8 cellular contexts compared by ENCODE assay signal in the genomic region with DNA sequence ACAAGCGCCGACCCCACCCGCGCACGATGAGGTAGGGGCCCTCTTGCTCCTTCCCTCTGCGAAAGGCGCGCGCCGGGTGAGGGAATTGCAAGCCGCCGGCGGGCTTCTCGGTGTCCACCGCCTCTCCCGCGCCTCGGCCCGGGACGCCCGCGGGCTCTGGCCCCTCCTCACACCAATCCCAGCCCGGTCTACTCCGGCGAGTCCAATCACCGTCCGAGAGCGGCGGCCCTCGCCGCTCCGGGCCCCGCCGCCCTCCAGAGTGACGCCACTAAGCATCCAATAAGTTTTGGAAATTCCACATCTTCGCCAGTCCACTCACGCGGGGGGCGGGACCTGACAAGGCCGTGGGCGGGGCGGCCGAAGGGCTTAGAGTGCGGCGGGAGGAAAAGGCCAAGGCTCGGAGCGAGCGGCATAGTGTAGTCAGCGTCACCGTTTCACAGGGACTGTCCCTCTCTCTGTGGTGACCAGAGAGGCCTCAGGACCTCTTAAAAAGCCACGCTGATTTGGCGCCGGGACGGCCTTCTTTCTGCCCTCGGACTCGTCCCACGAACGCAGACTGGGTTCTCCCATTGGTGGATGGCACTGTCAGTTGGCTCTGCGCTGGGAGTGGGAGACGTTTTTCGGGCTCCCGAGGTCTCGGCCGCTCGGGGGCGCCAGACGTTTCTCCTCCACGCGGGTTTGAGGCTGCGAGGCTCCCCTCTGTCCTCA. TPM values are rescaled to one million over a fixed set of nuclear protein-coding genes. Genes with fewer than 3 reads are reported as not detected.
DNase-seq lines count a peak whose midpoint lies in the region; ATAC-seq, FAIRE-seq and TF ChIP-seq lines count a peak whose summit lies in the region.

A gene with protein sequence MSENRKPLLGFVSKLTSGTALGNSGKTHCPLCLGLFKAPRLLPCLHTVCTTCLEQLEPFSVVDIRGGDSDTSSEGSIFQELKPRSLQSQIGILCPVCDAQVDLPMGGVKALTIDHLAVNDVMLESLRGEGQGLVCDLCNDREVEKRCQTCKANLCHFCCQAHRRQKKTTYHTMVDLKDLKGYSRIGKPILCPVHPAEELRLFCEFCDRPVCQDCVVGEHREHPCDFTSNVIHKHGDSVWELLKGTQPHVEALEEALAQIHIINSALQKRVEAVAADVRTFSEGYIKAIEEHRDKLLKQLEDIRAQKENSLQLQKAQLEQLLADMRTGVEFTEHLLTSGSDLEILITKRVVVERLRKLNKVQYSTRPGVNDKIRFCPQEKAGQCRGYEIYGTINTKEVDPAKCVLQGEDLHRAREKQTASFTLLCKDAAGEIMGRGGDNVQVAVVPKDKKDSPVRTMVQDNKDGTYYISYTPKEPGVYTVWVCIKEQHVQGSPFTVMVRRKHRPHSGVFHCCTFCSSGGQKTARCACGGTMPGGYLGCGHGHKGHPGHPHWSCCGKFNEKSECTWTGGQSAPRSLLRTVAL (minus strand): TSS at position 161 of the 708 bp plus-strand sequence. CDS start 548 bp downstream, outside the sequence.

- ATAC-seq in GM18907 (IDR thresholded peaks at IDR 0.05; ENCODE audit: unreplicated experiment) (peak; percentile 91), HG03159 (IDR thresholded peaks at IDR 0.05; ENCODE audit: unreplicated experiment) (peak; percentile 78)
- peak; percentile 83 to 86 for ATAC-seq in activated CD4-positive, CD25-positive, alpha-beta regulatory T cell treated with anti-CD3 and anti-CD28 coated beads, Interleukin-2, amount 50 U/mL, for 24 hours

- H3K27me3 ChIP-seq in keratinocyte (ENCODE audit: control insufficient read depth, extremely low read depth, insufficient read depth, low read length): peaks cover 11% of the 10 kb centered on the region

- H3K4me3 ChIP-seq in AG09309 (ENCODE audit: control insufficient read depth, low read depth, low read length) (peak within 1 kb of the TSS; percentile 72), keratinocyte (ENCODE audit: control insufficient read depth in 2 of 3, extremely low read depth in 1 of 3, insufficient read depth in 2 of 3, low read depth in 1 of 3, low read length in 3 of 3) (peak within 1 kb of the TSS; percentile 69 to 87 (median 85))

- H3K9me1 ChIP-seq in keratinocyte (ENCODE audit: control insufficient read depth, extremely low read depth, insufficient read depth, low read length): peaks cover 2% of the 10 kb centered on the region

- dilution Hi-C loops in keratinocyte (cut with MboI; ENCODE audit: extremely low pct_ligation_motif_present, low sequenced_read_pairs): no loop called here

- peak within 1 kb of the TSS; percentile 89 for H3K4me2 ChIP-seq in keratinocyte (ENCODE audit: control insufficient read depth, extremely low read depth, insufficient read depth, low read depth, low read length)

- no peaks in the 10 kb centered on the region for H4K20me1 ChIP-seq in keratinocyte (ENCODE audit: control insufficient read depth, extremely low read depth, insufficient read depth, low read length)

- no peaks in the 10 kb centered on the region for H3K79me2 ChIP-seq in keratinocyte (ENCODE audit: control insufficient read depth, insufficient read depth, low read length)

- H3K27ac ChIP-seq in keratinocyte (ENCODE audit: control insufficient read depth, insufficient read depth, low read length): peak within 1 kb of the TSS; percentile 92

- peak within 1 kb of the TSS; percentile 92 for H3K9ac ChIP-seq in keratinocyte (ENCODE audit: control insufficient read depth, extremely low read depth, insufficient read depth, low read length)

- peaks cover 12% of the 10 kb centered on the region for H3K4me1 ChIP-seq in keratinocyte (ENCODE audit: control insufficient read depth, extremely low read depth, insufficient read depth, low read length)

- H3K9me3 ChIP-seq in keratinocyte (ENCODE audit: control insufficient read depth, low read depth, low read length): no peaks in the 10 kb centered on the region

- peak; percentile 36 for FAIRE-seq in keratinocyte (lab: Jason Lieb, UNC)

- H2AFZ ChIP-seq in keratinocyte (ENCODE audit: control insufficient read depth, low read length): peak within 1 kb of the TSS; percentile 100

- TF ChIP-seq CTCF in AG09309 (IDR thresholded peaks at IDR 0.05; ENCODE audit: control insufficient read depth, insufficient read depth, low read depth, low read length, missing control alignments): peak; percentile 84
- peak; percentile 68 to 78 (median 75) for TF ChIP-seq CTCF in keratinocyte (optimal IDR thresholded peaks at IDR 0.05 in 1 of 3, IDR thresholded peaks at IDR 0.05 in 1 of 3, conservative IDR thresholded peaks at IDR 0.05 in 1 of 3; ENCODE audit: extremely low read depth in 1 of 3, insufficient read depth in 2 of 3, low read length in 3 of 3)

- peak; percentile 82 for DNase-seq in AG09309 (ENCODE audit: low read depth)
- peak; percentile 95 for DNase-seq in NCI-H226
- peak; percentile 97 for DNase-seq in cerebellar cortex (ENCODE audit: low spot score)
- peak; percentile 58 for DNase-seq in keratinocyte (ENCODE audit: low read depth, low spot score)
- DNase-seq in stimulated activated CD4-positive, alpha-beta T cell treated with anti-CD3 and anti-CD28 coated beads, Interleukin-12 subunit alpha, Interleukin-12 subunit beta, amount 100 ng/mL, for 48 hours (ENCODE audit: low read depth in 2 of 3, low spot score in 1 of 3): peak; percentile 75 to 78 (median 76)

- H3K36me3 ChIP-seq in keratinocyte (ENCODE audit: control insufficient read depth in 2 of 2, extremely low read depth in 1 of 2, insufficient read depth in 2 of 2, low read length in 2 of 2): peaks cover 0 to 8% of the 10 kb centered on the region in 2 experiments

RNA-seq across cellular contexts. Expression of the gene that starts here (rescaled TPM):
- polyA plus RNA-seq in keratinocyte: 2.5 to 2.7 TPM (median 2.6 TPM) in 3 replicates
- polyA plus RNA-seq in keratinocyte (2011; ENCODE audit: low read depth): 0.39 TPM
- 0.78 and 0.83 TPM in 2 replicates for polyA plus RNA-seq in keratinocyte (2011; cell fraction: cytosol; rRNA removed)
- polyA plus RNA-seq in keratinocyte (2011; cell fraction: nucleus; rRNA removed): 7.9 and 9.3 TPM in 2 replicates
- polyA plus RNA-seq in keratinocyte (2012; ENCODE audit: low replicate concordance): 1.1 and 1.5 TPM in 2 replicates
- 1.4 to 2.8 TPM (median 2.3 TPM) in 3 replicates for polyA minus RNA-seq in keratinocyte
- polyA minus RNA-seq in keratinocyte (2011; cell fraction: cytosol; rRNA and poly(A)+ RNA removed): 0.77 TPM
- 1.1 and 2.4 TPM in 2 replicates for polyA minus RNA-seq in keratinocyte (2011; cell fraction: nucleus; rRNA and poly(A)+ RNA removed)

Comparison
In these comparisons a context has a peak if more than half of its experiments do, and no peak if none do; other contexts are left out.
1. Peak in every context shown above with its lines: DNase-seq, ATAC-seq, H3K4me3 ChIP-seq and H3K27ac ChIP-seq.